7 cellular contexts compared by ENCODE assay signal in genomic region chr4:112112095-112112494, GRCh38. TPM values are rescaled to one million over a fixed set of nuclear protein-coding genes. Genes with fewer than 3 reads are reported as not detected.
DNase-seq lines count a peak whose midpoint lies in the region; FAIRE-seq and TF ChIP-seq lines count a peak whose summit lies in the region.
"Not testable (repeated sequence)": the region's sequence is repeated elsewhere in the genome, so short reads cannot be mapped to it uniquely, and the experiment has no call there.

No MANE protein-coding gene starts in this region.

- H3K36me3 ChIP-seq in PC-9 (ENCODE audit: low read depth); astrocyte (ENCODE audit: insufficient read depth, low read length); neural progenitor cell: not testable (repeated sequence)

- not testable (repeated sequence) for H3K79me2 ChIP-seq in PC-9 (ENCODE audit: low read depth); astrocyte (ENCODE audit: insufficient read depth, low read length); neural progenitor cell (ENCODE audit: low read depth)

- H3K27me3 ChIP-seq in PC-9 (ENCODE audit: insufficient read depth, low read depth); astrocyte (ENCODE audit: insufficient read depth, low read length); neural progenitor cell: not testable (repeated sequence)

- peak overlapping the region; percentile 25; the same call in 1 of the 2 replicates for H3K4me3 ChIP-seq in PC-9
- H3K4me3 ChIP-seq in astrocyte (ENCODE audit: insufficient read depth, low read depth, low read length); neural progenitor cell: not testable (repeated sequence)

- not testable (repeated sequence) for BruUV-seq in PC-9 (replicated peaks; lab: Mats Ljungman, UMichigan)

- H3K36me3 Mint-ChIP-seq in astrocyte (ENCODE audit: low read depth, unreplicated experiment); neural progenitor cell: not testable (repeated sequence)

- H2AFZ ChIP-seq in PC-9 (peak overlapping the region; percentile 45; the same call in 1 of the 2 replicates), neural progenitor cell (replicated peaks) (peak overlapping the region; percentile 53)
- H2AFZ ChIP-seq in astrocyte (ENCODE audit: low read depth, low read length) = not testable (repeated sequence)

- H3F3A ChIP-seq in PC-9 (ENCODE audit: insufficient read depth, low read depth) = peaks cover 44% of the 10 kb centered on the region
- H3F3A ChIP-seq in neural progenitor cell (ENCODE audit: low read depth) = not testable (repeated sequence)

- H3K4me2 ChIP-seq in PC-9 = peak overlapping the region; percentile 70
- not testable (repeated sequence) for H3K4me2 ChIP-seq in astrocyte (ENCODE audit: low read length); neural progenitor cell

- not testable (repeated sequence) for H3K27me3 Mint-ChIP-seq in astrocyte (ENCODE audit: low read depth, unreplicated experiment); neural progenitor cell (ENCODE audit: insufficient read depth, low read depth)

- H3K27ac ChIP-seq in 22Rv1 = peak overlapping the region; percentile 92
- H3K27ac ChIP-seq in C4-2B = peak overlapping the region; percentile 89
- H3K27ac ChIP-seq in PC-9 = peak overlapping the region; percentile 94
- not testable (repeated sequence) for H3K27ac ChIP-seq in astrocyte (ENCODE audit: low read depth, low read length); neural progenitor cell

- H4K20me1 ChIP-seq in PC-9 (ENCODE audit: insufficient read depth); astrocyte (ENCODE audit: insufficient read depth, low read length); neural progenitor cell (ENCODE audit: low read depth): not testable (repeated sequence)

- POLR2A ChIA-PET in PC-9 (lab: Charles Lee; ENCODE audit: unreplicated experiment) = not testable (repeated sequence)

- H3K4me1 ChIP-seq in PC-9 (replicated peaks; ENCODE audit: insufficient read depth) = peaks cover 62% of the 10 kb centered on the region
- not testable (repeated sequence) for H3K4me1 ChIP-seq in astrocyte (ENCODE audit: insufficient read depth, low read length); neural progenitor cell

- FAIRE-seq in astrocyte (lab: Jason Lieb, UNC) = not testable (repeated sequence)

- not testable (repeated sequence) for H3K9me3 ChIP-seq in PC-9 (ENCODE audit: insufficient read depth, low read depth); astrocyte (ENCODE audit: insufficient read depth, low read depth, low read length); neural progenitor cell (ENCODE audit: low read depth)

- not testable (repeated sequence) for TF ChIP-seq CTCF in 22Rv1 (IDR thresholded peaks at IDR 0.05); C4-2B (conservative IDR thresholded peaks at IDR 0.05); PC-9 (conservative IDR thresholded peaks at IDR 0.05); astrocyte (IDR thresholded peaks at IDR 0.05; ENCODE audit: insufficient read depth, low read depth, low read length); neural progenitor cell (IDR thresholded peaks at IDR 0.05)

- CTCF ChIA-PET in PC-9 (lab: Charles Lee) = not testable (repeated sequence)

- intact Hi-C loops in PC-9 (cut with micrococcal nuclease; ENCODE audit: unreplicated experiment) = loop anchor here (2.0 to 5.0 kb wide), 2 partner anchors 35 to 119 kb away; partner anchors contain the start of genes AP1AR and FAM241A

- not testable (repeated sequence) for H3K4me3 Mint-ChIP-seq in astrocyte (ENCODE audit: unreplicated experiment); neural progenitor cell

- H3K9me3 Mint-ChIP-seq in astrocyte (ENCODE audit: unreplicated experiment); neural progenitor cell: not testable (repeated sequence)

- DNase-seq in NCI-H524 (lab: John Stamatoyannopoulos, UW) (peak; percentile 22 to 28), kidney tubule cell (ENCODE audit: low spot score) (peak; percentile 2)
- DNase-seq in PC-9; astrocyte (ENCODE audit: low read depth); neural progenitor cell (ENCODE audit: low spot score): not testable (repeated sequence)

- not testable (repeated sequence) for H3K4me1 Mint-ChIP-seq in astrocyte (ENCODE audit: low read depth, unreplicated experiment); neural progenitor cell

- H3K27ac Mint-ChIP-seq in astrocyte (ENCODE audit: unreplicated experiment) = peak overlapping the region; percentile 30
- not testable (repeated sequence) for H3K27ac Mint-ChIP-seq in neural progenitor cell

- H3K9me2 ChIP-seq in PC-9 (ENCODE audit: insufficient read depth) = not testable (repeated sequence)

- H3K9ac ChIP-seq in astrocyte (ENCODE audit: low read length); neural progenitor cell: not testable (repeated sequence)

RNA-seq across cellular contexts. Expression of gene FAM241A, which starts 33.2 kb away (rescaled TPM):
- total RNA-seq in PC-9 (2021) = 0.78 and 1.4 TPM in 2 replicates
- 1.5 and 1.7 TPM in 2 replicates for total RNA-seq in astrocyte
- total RNA-seq in neural progenitor cell (ENCODE audit: low replicate concordance) = 0.03 TPM in 1 of 2 replicates, not detected in the other
